In genomic region chr20:58537831-58538230, GRCh38 we compare ENCODE assay signal across 40 cellular contexts. TPM values are rescaled to one million over a fixed set of nuclear protein-coding genes. Genes with fewer than 3 reads are reported as not detected.
"Had no signal": no experiment of that assay in that cellular context is flagged by ENCODE, and none has a peak within 500 bp of the region (broad histone marks: within the 10 kb centered on the region; RNA-seq: fewer than 3 reads in every experiment).

No MANE protein-coding gene starts in this region.

- H3K4me3 ChIP-seq: adrenal gland, ascending aorta, body of pancreas, breast epithelium, cardiac muscle cell had no signal

- H3K27me3 ChIP-seq: adrenal gland, ascending aorta, body of pancreas, brain microvascular endothelial cell, breast epithelium, cardiac muscle cell had no signal

- H3K4me1 ChIP-seq: adrenal gland, ascending aorta, body of pancreas, breast epithelium had no signal

- H3K27ac ChIP-seq: adrenal gland, ascending aorta, body of pancreas, brain microvascular endothelial cell, breast epithelium, cardiac muscle cell had no signal

- H3K9me3 ChIP-seq: adrenal gland had no signal

- H3K4me1 Mint-ChIP-seq: activated naive CD4-positive, alpha-beta T cell treated with anti-CD3 and anti-CD28 coated beads, Interleukin-2, amount 10 ng/mL, durations not matched to agents 7 days and 5 days; activated naive CD8-positive, alpha-beta T cell treated with anti-CD3 and anti-CD28 coated beads for 36 hours; activated naive CD8-positive, alpha-beta T cell treated with anti-CD3 and anti-CD28 coated beads, Interleukin-2, amount 10 ng/mL, durations not matched to agents 7 days and 5 days; activated T-helper 17 cell treated with anti-CD3 and anti-CD28 coated beads, Interleukin-2, amount 50 U/mL, for 72 hours; central memory CD8-positive, alpha-beta T cell had no signal

- H3K36me3 ChIP-seq: adrenal gland, ascending aorta, brain microvascular endothelial cell, breast epithelium, cardiac muscle cell had no signal

- H3K4me3 Mint-ChIP-seq: activated naive CD4-positive, alpha-beta T cell treated with anti-CD3 and anti-CD28 coated beads for 36 hours; activated naive CD4-positive, alpha-beta T cell treated with anti-CD3 and anti-CD28 coated beads, Interleukin-2, amount 10 ng/mL, durations not matched to agents 7 days and 5 days; activated naive CD4-positive, alpha-beta T cell treated with anti-CD3 and anti-CD28 coated beads, Interleukin-2, amount 50 U/mL, for 24 hours; activated naive CD8-positive, alpha-beta T cell; activated naive CD8-positive, alpha-beta T cell treated with anti-CD3 and anti-CD28 coated beads for 36 hours; activated naive CD8-positive, alpha-beta T cell treated with anti-CD3 and anti-CD28 coated beads, Interleukin-2, amount 10 ng/mL, durations not matched to agents 7 days and 5 days; activated naive CD8-positive, alpha-beta T cell treated with anti-CD3 and anti-CD28 coated beads, Interleukin-2, amount 50 U/mL, for 24 hours; activated T-cell treated with anti-CD3 and anti-CD28 coated beads, Interleukin-2, amount 50 U/mL, for 24 hours; activated T-cell treated with anti-CD3 and anti-CD28 coated beads, Interleukin-2, amount 50 U/mL, for 4 hours; activated T-cell treated with anti-CD3 and anti-CD28 coated beads, Interleukin-2, amount 50 U/mL, for 72 hours; activated T-helper 1 cell treated with anti-CD3 and anti-CD28 coated beads, Interleukin-12 subunit alpha, Interleukin-12 subunit beta, Interleukin-2, Interleukin-4 antibody, amounts not matched to agents 30 ng/mL and 10 ng/mL and 1 ng/mL, durations not matched to agents 14 hours and 24 hours and 36 hours; activated T-helper 17 cell treated with anti-CD3 and anti-CD28 coated beads, Interleukin-2, amount 50 U/mL, for 72 hours; brain; central memory CD8-positive, alpha-beta T cell had no signal

- H3K36me3 Mint-ChIP-seq: activated naive CD4-positive, alpha-beta T cell treated with anti-CD3 and anti-CD28 coated beads, Interleukin-2, amount 10 ng/mL, durations not matched to agents 7 days and 5 days; activated naive CD8-positive, alpha-beta T cell treated with anti-CD3 and anti-CD28 coated beads, Interleukin-2, amount 10 ng/mL, durations not matched to agents 7 days and 5 days; brain had no signal

- ATAC-seq: activated naive CD4-positive, alpha-beta T cell treated with anti-CD3 and anti-CD28 coated beads, Interleukin-2, amount 50 U/mL, for 72 hours; activated naive CD8-positive, alpha-beta T cell treated with anti-CD3 and anti-CD28 coated beads, Interleukin-2, amount 50 U/mL, for 24 hours; activated T-cell treated with anti-CD3 and anti-CD28 coated beads, Interleukin-2, amount 50 U/mL, for 4 hours; activated T-cell treated with anti-CD3 and anti-CD28 coated beads, Interleukin-2, amount 50 U/mL, for 72 hours; body of pancreas had no signal

- H3K27me3 Mint-ChIP-seq: activated naive CD4-positive, alpha-beta T cell treated with anti-CD3 and anti-CD28 coated beads, Interleukin-2, amount 10 ng/mL, durations not matched to agents 7 days and 5 days; activated naive CD4-positive, alpha-beta T cell treated with anti-CD3 and anti-CD28 coated beads, Interleukin-2, amount 50 U/mL, for 24 hours; activated naive CD8-positive, alpha-beta T cell treated with anti-CD3 and anti-CD28 coated beads for 36 hours; activated naive CD8-positive, alpha-beta T cell treated with anti-CD3 and anti-CD28 coated beads, Interleukin-2, amount 10 ng/mL, durations not matched to agents 7 days and 5 days had no signal

- DNase-seq: activated effector memory CD4-positive, alpha-beta T cell treated with anti-CD3 and anti-CD28 coated beads, Interleukin-2, amount 50 U/mL, for 16 hours; activated effector memory CD4-positive, alpha-beta T cell treated with Interleukin-2 at 50 U/mL for 16 hours; activated gamma-delta T cell; activated gamma-delta T cell treated with Interleukin-2 at 50 U/mL for 16 hours; activated naive CD4-positive, alpha-beta T cell; activated naive CD4-positive, alpha-beta T cell treated with anti-CD3 and anti-CD28 coated beads for 36 hours; activated naive CD4-positive, alpha-beta T cell treated with anti-CD3 and anti-CD28 coated beads, Interleukin-2, amount 10 ng/mL, durations not matched to agents 7 days and 5 days; activated naive CD4-positive, alpha-beta T cell treated with anti-CD3 and anti-CD28 coated beads, Interleukin-2, amount 50 U/mL, for 16 hours; activated naive CD4-positive, alpha-beta T cell treated with Interleukin-2 at 50 U/mL for 16 hours; activated naive CD8-positive, alpha-beta T cell treated with anti-CD3 and anti-CD28 coated beads for 36 hours; activated naive CD8-positive, alpha-beta T cell treated with anti-CD3 and anti-CD28 coated beads, Interleukin-2, amount 10 ng/mL, durations not matched to agents 7 days and 5 days; activated naive CD8-positive, alpha-beta T cell treated with anti-CD3 and anti-CD28 coated beads, Interleukin-2, amount 50 U/mL, for 24 hours; activated T-cell treated with anti-CD3 and anti-CD28 coated beads, Interleukin-2, amount 50 U/mL, for 1 hour; activated T-cell treated with anti-CD3 and anti-CD28 coated beads, Interleukin-2, amount 50 U/mL, for 24 hours; activated T-cell treated with anti-CD3 and anti-CD28 coated beads, Interleukin-2, amount 50 U/mL, for 4 hours; activated T-cell treated with anti-CD3 and anti-CD28 coated beads, Interleukin-2, amount 50 U/mL, for 48 hours; activated T-cell treated with anti-CD3 and anti-CD28 coated beads, Interleukin-2, amount 50 U/mL, for 72 hours; amniotic stem cell; amygdala; anterior cingulate cortex; aorta; body of pancreas; brain microvascular endothelial cell; caudate nucleus; central memory CD4-positive, alpha-beta T cell; cerebellar nuclear complex had no signal

- FAIRE-seq: bronchial epithelial cell had no signal

- H3K27ac Mint-ChIP-seq: activated naive CD4-positive, alpha-beta T cell treated with anti-CD3 and anti-CD28 coated beads for 36 hours; activated naive CD4-positive, alpha-beta T cell treated with anti-CD3 and anti-CD28 coated beads, Interleukin-2, amount 10 ng/mL, durations not matched to agents 7 days and 5 days; activated naive CD4-positive, alpha-beta T cell treated with anti-CD3 and anti-CD28 coated beads, Interleukin-2, amount 50 U/mL, for 24 hours; activated naive CD4-positive, alpha-beta T cell treated with anti-CD3 and anti-CD28 coated beads, Interleukin-2, amount 50 U/mL, for 72 hours; activated naive CD8-positive, alpha-beta T cell; activated naive CD8-positive, alpha-beta T cell treated with anti-CD3 and anti-CD28 coated beads for 36 hours; activated naive CD8-positive, alpha-beta T cell treated with anti-CD3 and anti-CD28 coated beads, Interleukin-2, amount 10 ng/mL, durations not matched to agents 7 days and 5 days; activated naive CD8-positive, alpha-beta T cell treated with anti-CD3 and anti-CD28 coated beads, Interleukin-2, amount 50 U/mL, for 24 hours; activated T-cell treated with anti-CD3 and anti-CD28 coated beads, Interleukin-2, amount 50 U/mL, for 24 hours; activated T-cell treated with anti-CD3 and anti-CD28 coated beads, Interleukin-2, amount 50 U/mL, for 72 hours; activated T-helper 1 cell treated with anti-CD3 and anti-CD28 coated beads, Interleukin-12 subunit alpha, Interleukin-12 subunit beta, Interleukin-2, Interleukin-4 antibody, amounts not matched to agents 30 ng/mL and 10 ng/mL and 1 ng/mL, durations not matched to agents 14 hours and 24 hours and 36 hours; activated T-helper 17 cell treated with anti-CD3 and anti-CD28 coated beads, Interleukin-2, amount 50 U/mL, for 72 hours; activated T-helper 2 cell treated with anti-CD3 and anti-CD28 coated beads, Interferon-gamma antibody, Interleukin-2, Interleukin-4, amounts not matched to agents 10 μg/mL and 5 μg/mL and 100 μg/mL, durations not matched to agents 14 hours and 24 hours and 36 hours; brain had no signal

RNA-seq across cellular contexts. Expression of gene APCDD1L, which starts 22.6 kb away (rescaled TPM):
- total RNA-seq: activated naive CD4-positive, alpha-beta T cell treated with anti-CD3 and anti-CD28 coated beads for 36 hours; activated naive CD4-positive, alpha-beta T cell treated with anti-CD3 and anti-CD28 coated beads, Interleukin-2, amount 50 U/mL, for 72 hours; activated naive CD8-positive, alpha-beta T cell treated with anti-CD3 and anti-CD28 coated beads for 36 hours; activated naive CD8-positive, alpha-beta T cell treated with anti-CD3 and anti-CD28 coated beads, Interleukin-2, amount 10 ng/mL, durations not matched to agents 7 days and 5 days; activated T-cell treated with anti-CD3 and anti-CD28 coated beads, Interleukin-2, amount 50 U/mL, for 4 hours; activated T-cell treated with anti-CD3 and anti-CD28 coated beads, Interleukin-2, amount 50 U/mL, for 72 hours; activated T-helper 1 cell treated with anti-CD3 and anti-CD28 coated beads, Interleukin-12 subunit alpha, Interleukin-12 subunit beta, Interleukin-2, Interleukin-4 antibody, amounts not matched to agents 30 ng/mL and 10 ng/mL and 1 ng/mL, durations not matched to agents 14 hours and 24 hours and 36 hours; activated T-helper 17 cell treated with anti-CD3 and anti-CD28 coated beads, Interleukin-2, amount 50 U/mL, for 72 hours; activated T-helper 2 cell treated with anti-CD3 and anti-CD28 coated beads, Interferon-gamma antibody, Interleukin-2, Interleukin-4, amounts not matched to agents 10 μg/mL and 5 μg/mL and 100 μg/mL, durations not matched to agents 14 hours and 24 hours and 36 hours; cerebellum had no signal
